In genomic region chr13:99959538-99960230, GRCh38 we compare ENCODE assay signal across 13 cellular contexts. TPM values are rescaled to one million over a fixed set of nuclear protein-coding genes. Genes with fewer than 3 reads are reported as not detected.
A peak's percentile ranks its signal among the peaks of the same experiment; 100 is the strongest.
DNase-seq lines count a peak whose midpoint lies in the region; ATAC-seq, FAIRE-seq and TF ChIP-seq lines count a peak whose summit lies in the region.
"Had no signal": no experiment of that assay in that cellular context is flagged by ENCODE, and none has a peak within 500 bp of the region (broad histone marks: within the 10 kb centered on the region; RNA-seq: fewer than 3 reads in every experiment).

No MANE protein-coding gene starts in this region.

- H3K4me3 ChIP-seq in left ventricle myocardium inferior: peak overlapping the region; percentile 35
- peak overlapping the region in 3 of 12 donors; percentile 9 to 32 (median 16) for H3K4me3 ChIP-seq in heart left ventricle
- peak overlapping the region; percentile 66 for H3K4me3 ChIP-seq in adipocyte (ENCODE audit: low read length)
- H3K4me3 ChIP-seq in keratinocyte (ENCODE audit: control insufficient read depth in 2 of 3, extremely low read depth in 1 of 3, insufficient read depth in 2 of 3, low read depth in 1 of 3, low read length in 3 of 3): peak overlapping the region in 1 of 3 experiments; percentile 51
- H3K4me3 ChIP-seq in thoracic aorta: peak overlapping the region; percentile 30
- H3K4me3 ChIP-seq in Karpas-422 (ENCODE audit: low read length): no peak overlapping the region
- H3K4me3 ChIP-seq: SJSA1, thyroid gland had no signal

- no peak for TF ChIP-seq POLR2A in heart left ventricle (IDR thresholded peaks at IDR 0.05)

- H4K20me1 ChIP-seq in keratinocyte (ENCODE audit: control insufficient read depth, extremely low read depth, insufficient read depth, low read length) (peaks cover 7% of the 10 kb centered on the region), Karpas-422 (ENCODE audit: insufficient read depth, low read depth, low read length) (no peaks in the 10 kb centered on the region)

- no peak for ATAC-seq in heart left ventricle
- ATAC-seq in thoracic aorta (ENCODE audit: insufficient number of reproducible peaks, low FRiP score, low read depth): no peak
- no peak for ATAC-seq in HG02678 (IDR thresholded peaks at IDR 0.05; ENCODE audit: unreplicated experiment)

- H3K27ac ChIP-seq in left ventricle myocardium inferior (replicated peaks): no peak overlapping the region
- no peak overlapping the region for H3K27ac ChIP-seq in heart left ventricle
- no peak overlapping the region for H3K27ac ChIP-seq in keratinocyte (ENCODE audit: control insufficient read depth, insufficient read depth, low read length)
- no peak overlapping the region for H3K27ac ChIP-seq in thoracic aorta
- H3K27ac ChIP-seq in Karpas-422 (ENCODE audit: low read length): no peak overlapping the region
- H3K27ac ChIP-seq: SJSA1, thyroid gland had no signal

- H3K9ac ChIP-seq in adipocyte (ENCODE audit: low read length) (no peak overlapping the region), keratinocyte (ENCODE audit: control insufficient read depth, extremely low read depth, insufficient read depth, low read length) (no peak overlapping the region), Karpas-422 (ENCODE audit: low read length) (no peak overlapping the region)

- H3K79me2 ChIP-seq in keratinocyte (ENCODE audit: control insufficient read depth, insufficient read depth, low read length): no peaks in the 10 kb centered on the region
- no peaks in the 10 kb centered on the region for H3K79me2 ChIP-seq in Karpas-422 (ENCODE audit: low read length)

- intact Hi-C loops in left ventricle myocardium inferior (cut with micrococcal nuclease) (no loop called here), heart left ventricle (cut with DNase I) (no loop called here)

- H3K4me2 ChIP-seq in keratinocyte (ENCODE audit: control insufficient read depth, extremely low read depth, insufficient read depth, low read depth, low read length) (peak overlapping the region; percentile 58), Karpas-422 (ENCODE audit: low read depth, low read length, poor library complexity, severe bottlenecking) (no peak overlapping the region)

- DNase-seq in left ventricle myocardium inferior (no peak), heart left ventricle (no peak), adipocyte (ENCODE audit: low read depth) (no peak), keratinocyte (ENCODE audit: low read depth, low spot score) (no peak), thoracic aorta (ENCODE audit: low spot score) (no peak), inferior parietal cortex (ENCODE audit: extremely low spot score) (no peak), Karpas-422 (no peak)
- DNase-seq: KG1, thyroid gland had no signal

- H3K36me3 ChIP-seq in left ventricle myocardium inferior: no peaks in the 10 kb centered on the region
- H3K36me3 ChIP-seq in heart left ventricle: no peaks in the 10 kb centered on the region
- no peaks in the 10 kb centered on the region for H3K36me3 ChIP-seq in adipocyte (ENCODE audit: control insufficient read depth, insufficient read depth, low read length, severe bottlenecking)
- H3K36me3 ChIP-seq in keratinocyte (ENCODE audit: control insufficient read depth in 2 of 2, extremely low read depth in 1 of 2, insufficient read depth in 2 of 2, low read length in 2 of 2): no peaks in the 10 kb centered on the region
- H3K36me3 ChIP-seq in thoracic aorta: no peaks in the 10 kb centered on the region
- H3K36me3 ChIP-seq in Karpas-422 (ENCODE audit: insufficient read depth, low read length): no peaks in the 10 kb centered on the region
- H3K36me3 ChIP-seq: SJSA1, thyroid gland had no signal

- H3K27me3 ChIP-seq in left ventricle myocardium inferior (ENCODE audit: low read depth): peaks cover 100% of the 10 kb centered on the region
- H3K27me3 ChIP-seq in heart left ventricle: peaks cover 59 to 100% (median 98%) of the 10 kb centered on the region in 9 donors
- peaks cover 94% of the 10 kb centered on the region for H3K27me3 ChIP-seq in adipocyte (replicated peaks; ENCODE audit: control insufficient read depth, insufficient read depth, low read length)
- peaks cover 86% of the 10 kb centered on the region for H3K27me3 ChIP-seq in keratinocyte (ENCODE audit: control insufficient read depth, extremely low read depth, insufficient read depth, low read length)
- peaks cover 67% of the 10 kb centered on the region for H3K27me3 ChIP-seq in thoracic aorta (replicated peaks; ENCODE audit: insufficient read depth)
- H3K27me3 ChIP-seq in Karpas-422 (ENCODE audit: low read length): no peaks in the 10 kb centered on the region

- TF ChIP-seq CTCF in left ventricle myocardium inferior (IDR thresholded peaks at IDR 0.05; ENCODE audit: borderline replicate concordance) (no peak), heart left ventricle (IDR thresholded peaks at IDR 0.05) (no peak), keratinocyte (optimal IDR thresholded peaks at IDR 0.05 in 1 of 3, IDR thresholded peaks at IDR 0.05 in 1 of 3, conservative IDR thresholded peaks at IDR 0.05 in 1 of 3; ENCODE audit: extremely low read depth in 1 of 3, insufficient read depth in 2 of 3, low read length in 3 of 3) (no peak), thoracic aorta (IDR thresholded peaks at IDR 0.05) (no peak)

- H3K9me2 ChIP-seq in Karpas-422 (replicated peaks; ENCODE audit: insufficient read depth, low read length): no peaks in the 10 kb centered on the region

- FAIRE-seq in keratinocyte (lab: Jason Lieb, UNC): no peak
- FAIRE-seq: bronchial epithelial cell had no signal

- dilution Hi-C loops in keratinocyte (cut with MboI; ENCODE audit: extremely low pct_ligation_motif_present, low sequenced_read_pairs): no loop called here

- H3K9me1 ChIP-seq in keratinocyte (ENCODE audit: control insufficient read depth, extremely low read depth, insufficient read depth, low read length): no peaks in the 10 kb centered on the region

- H3K4me1 ChIP-seq in left ventricle myocardium inferior (peaks cover 40% of the 10 kb centered on the region), heart left ventricle (peaks cover 7 to 42% (median 27%) of the 10 kb centered on the region in 12 donors), adipocyte (ENCODE audit: control insufficient read depth, insufficient read depth, low read length) (peaks cover 9% of the 10 kb centered on the region), keratinocyte (ENCODE audit: control insufficient read depth, extremely low read depth, insufficient read depth, low read length) (peaks cover 2% of the 10 kb centered on the region), thoracic aorta (ENCODE audit: control insufficient read depth in 1 of 2, low read depth in 2 of 2) (peaks cover 15 to 32% of the 10 kb centered on the region in 2 donors), Karpas-422 (ENCODE audit: low read length) (no peaks in the 10 kb centered on the region)

- no peak overlapping the region for H2AFZ ChIP-seq in keratinocyte (ENCODE audit: control insufficient read depth, low read length)
- H2AFZ ChIP-seq in Karpas-422 (ENCODE audit: low read length): no peak overlapping the region

- no peaks in the 10 kb centered on the region for H3K9me3 ChIP-seq in left ventricle myocardium inferior (replicated peaks)
- no peaks in the 10 kb centered on the region for H3K9me3 ChIP-seq in heart left ventricle
- no peaks in the 10 kb centered on the region for H3K9me3 ChIP-seq in adipocyte (ENCODE audit: control insufficient read depth, low read length)
- H3K9me3 ChIP-seq in keratinocyte (ENCODE audit: control insufficient read depth, low read depth, low read length): no peaks in the 10 kb centered on the region
- no peaks in the 10 kb centered on the region for H3K9me3 ChIP-seq in thoracic aorta
- no peaks in the 10 kb centered on the region for H3K9me3 ChIP-seq in Karpas-422 (ENCODE audit: low read length)
- H3K9me3 ChIP-seq: thyroid gland had no signal

- WGBS in heart left ventricle, 4 donors: 3 to 8% (median 4%) methylated on average over 25 to 49 of the region's 49 CpGs

RNA-seq across cellular contexts. Expression of gene ZIC5, which starts 11.9 kb away (rescaled TPM):
- total RNA-seq in left ventricle myocardium inferior: not detected
- total RNA-seq in heart left ventricle: not detected
- polyA plus RNA-seq in heart left ventricle: not detected
- not detected in 3 replicates for polyA plus RNA-seq in keratinocyte
- not detected for polyA plus RNA-seq in keratinocyte (2011; ENCODE audit: low read depth)
- not detected in 2 replicates for polyA plus RNA-seq in keratinocyte (2011; cell fraction: cytosol; rRNA removed)
- not detected in 2 replicates for polyA plus RNA-seq in keratinocyte (2011; cell fraction: nucleus; rRNA removed)
- not detected in 2 replicates for polyA plus RNA-seq in keratinocyte (2012; ENCODE audit: low replicate concordance)
- polyA minus RNA-seq in keratinocyte: not detected in 3 replicates
- not detected for polyA minus RNA-seq in keratinocyte (2011; cell fraction: cytosol; rRNA and poly(A)+ RNA removed)
- not detected in 2 replicates for polyA minus RNA-seq in keratinocyte (2011; cell fraction: nucleus; rRNA and poly(A)+ RNA removed)
- total RNA-seq in thoracic aorta: not detected
- not detected in 2 replicates for total RNA-seq in Karpas-422 (2014; rRNA removed; shearing (Covaris generic); ENCODE audit: low replicate concordance)
- total RNA-seq: bronchial epithelial cell, omental fat pad, SJSA1, thyroid gland had no signal

RNA-seq across cellular contexts. Expression of gene ZIC2, which starts 21.9 kb away (rescaled TPM):
- total RNA-seq in left ventricle myocardium inferior (not detected), heart left ventricle (not detected), thoracic aorta (not detected)
- polyA plus RNA-seq in heart left ventricle (not detected), keratinocyte (not detected in 3 replicates)
- 0.27 TPM for polyA plus RNA-seq in keratinocyte (2011; ENCODE audit: low read depth)
- polyA plus RNA-seq in keratinocyte (2011; cell fraction: cytosol; rRNA removed): not detected in 2 replicates
- 0.06 TPM in 1 of 2 replicates, not detected in the other for polyA plus RNA-seq in keratinocyte (2011; cell fraction: nucleus; rRNA removed)
- 0.10 and 0.15 TPM in 2 replicates for polyA plus RNA-seq in keratinocyte (2012; ENCODE audit: low replicate concordance)
- polyA minus RNA-seq in keratinocyte: not detected in 3 replicates
- polyA minus RNA-seq in keratinocyte (2011; cell fraction: cytosol; rRNA and poly(A)+ RNA removed): not detected
- polyA minus RNA-seq in keratinocyte (2011; cell fraction: nucleus; rRNA and poly(A)+ RNA removed): not detected in 2 replicates
- total RNA-seq in Karpas-422 (2014; rRNA removed; shearing (Covaris generic); ENCODE audit: low replicate concordance): not detected in 2 replicates
- total RNA-seq: bronchial epithelial cell, omental fat pad, thyroid gland had no signal
